In genomic region chr1:156492591-156493080, GRCh38 we compare ENCODE assay signal across 8 cellular contexts. TPM values are rescaled to one million over a fixed set of nuclear protein-coding genes. Genes with fewer than 3 reads are reported as not detected.
DNase-seq lines count a peak whose midpoint lies in the region; ATAC-seq and TF ChIP-seq lines count a peak whose summit lies in the region.

No MANE protein-coding gene starts in this region.

- H3K4me1 ChIP-seq in ovary (ENCODE audit: insufficient read depth): peaks cover 78% of the 10 kb centered on the region

- DNase-seq in GM12864 (ENCODE audit: low read depth) (no peak), NAMALWA (ENCODE audit: low spot score) (peak; percentile 99), coronary artery (ENCODE audit: low spot score) (no peak), ovary (peak in 1 of 5 donors; percentile 40), occipital lobe (lab: John Stamatoyannopoulos, UW) (no peak)

- no peaks in the 10 kb centered on the region for H3K27me3 ChIP-seq in ovary

- TF ChIP-seq CTCF in GM12864 (IDR thresholded peaks at IDR 0.05; ENCODE audit: low read depth, low read length, missing control alignments): no peak
- no peak for TF ChIP-seq CTCF in coronary artery (IDR thresholded peaks at IDR 0.05)
- no peak for TF ChIP-seq CTCF in ovary (IDR thresholded peaks at IDR 0.05)

- 47 to 54% (median 49%) methylated on average over 7 of the region's 7 CpGs for WGBS in ovary, 3 donors

- H3K27ac ChIP-seq in coronary artery (peak overlapping the region; percentile 96 to 100), ovary (peak overlapping the region; percentile 26 to 91)

- H3K4me3 ChIP-seq in GM12864 (ENCODE audit: low read depth, low read length) (peak overlapping the region; percentile 32), coronary artery (peak overlapping the region; percentile 54), ovary (no peak overlapping the region)

- ATAC-seq in GM19023 (IDR thresholded peaks at IDR 0.05; ENCODE audit: unreplicated experiment) (no peak), GM18519 (IDR thresholded peaks at IDR 0.05; ENCODE audit: low FRiP score, unreplicated experiment) (no peak), HG03135 (IDR thresholded peaks at IDR 0.05; ENCODE audit: unreplicated experiment) (no peak)

- TF ChIP-seq EP300 in ovary (IDR thresholded peaks at IDR 0.05): no peak

- intact Hi-C loops in ovary (cut with DNase I): no loop called here

- no peaks in the 10 kb centered on the region for H3K9me3 ChIP-seq in ovary

- H3K36me3 ChIP-seq in ovary: no peaks in the 10 kb centered on the region

- no peak for TF ChIP-seq POLR2A in ovary (IDR thresholded peaks at IDR 0.05)

RNA-seq across cellular contexts. Expression of gene MEF2D, which starts 7.9 kb away (rescaled TPM):
- total RNA-seq in ovary (10 to 100 TPM; 30.0 to 96.6 (median 64.0) TPM), occipital lobe (3.7 TPM)
- polyA plus RNA-seq in ovary: 10 to 100 TPM; 33.0 to 40.1 TPM
